8 cellular contexts compared by ENCODE assay signal in the genomic region with DNA sequence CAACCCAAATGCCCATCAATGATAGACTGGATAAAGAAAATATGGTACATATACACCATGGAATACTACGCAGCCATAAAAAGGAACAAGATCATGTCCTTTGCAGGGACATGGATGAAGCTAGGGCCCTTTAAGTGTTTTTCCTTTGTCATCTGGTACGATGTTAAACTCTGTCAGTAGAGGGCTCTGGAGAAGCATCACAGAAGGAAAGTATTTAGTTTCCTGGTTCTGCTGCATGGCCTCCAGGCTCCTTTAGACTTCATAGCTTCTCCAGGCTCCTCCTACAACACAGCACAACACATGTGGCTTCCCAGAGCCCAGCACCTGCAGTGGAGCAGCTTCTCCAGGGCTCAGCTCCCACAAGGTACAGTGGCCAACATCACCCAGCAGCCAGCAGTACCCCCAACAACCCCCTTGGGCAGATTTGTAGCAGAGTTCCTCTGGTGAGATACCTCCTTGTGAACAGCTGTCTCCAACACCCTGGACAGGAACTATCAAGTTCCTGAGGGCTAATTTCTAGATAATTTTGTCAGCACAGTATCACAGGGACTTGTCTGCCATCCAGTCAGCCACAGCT.
DNase-seq lines count a peak whose midpoint lies in the region; ATAC-seq, FAIRE-seq and TF ChIP-seq lines count a peak whose summit lies in the region.

No MANE protein-coding gene starts in this region.

- FAIRE-seq in keratinocyte (lab: Jason Lieb, UNC), result peak; percentile 46

- H3K4me3 ChIP-seq in SK-N-SH (ENCODE audit: low read depth in 2 of 2, low read length in 1 of 2) (no peak overlapping the region), keratinocyte (ENCODE audit: control insufficient read depth in 2 of 3, extremely low read depth in 1 of 3, insufficient read depth in 2 of 3, low read depth in 1 of 3, low read length in 3 of 3) (no peak overlapping the region), suprapubic skin (no peak overlapping the region)

- H3K4me3 Mint-ChIP-seq in activated T-helper 2 cell treated with anti-CD3 and anti-CD28 coated beads, Interferon-gamma antibody, Interleukin-2, Interleukin-4, amounts not matched to agents 10 μg/mL and 5 μg/mL and 100 μg/mL, durations not matched to agents 14 hours and 24 hours and 36 hours (ENCODE audit: low read depth), result no peak overlapping the region

- intact Hi-C loops in activated T-helper 2 cell treated with anti-CD3 and anti-CD28 coated beads, Interferon-gamma antibody, Interleukin-2, Interleukin-4, amounts not matched to agents 10 μg/mL and 5 μg/mL and 100 μg/mL, durations not matched to agents 14 hours and 24 hours and 36 hours (cut with micrococcal nuclease), result loop anchor here (2.0 to 10.0 kb wide), 2 partner anchors 80 to 152 kb away; no protein-coding TSS in a partner anchor

- H3K4me1 Mint-ChIP-seq in activated T-helper 2 cell treated with anti-CD3 and anti-CD28 coated beads, Interferon-gamma antibody, Interleukin-2, Interleukin-4, amounts not matched to agents 10 μg/mL and 5 μg/mL and 100 μg/mL, durations not matched to agents 14 hours and 24 hours and 36 hours (ENCODE audit: low read depth), result no peaks in the 10 kb centered on the region

- no peaks in the 10 kb centered on the region for H3K36me3 Mint-ChIP-seq in activated T-helper 2 cell treated with anti-CD3 and anti-CD28 coated beads, Interferon-gamma antibody, Interleukin-2, Interleukin-4, amounts not matched to agents 10 μg/mL and 5 μg/mL and 100 μg/mL, durations not matched to agents 14 hours and 24 hours and 36 hours (ENCODE audit: low read depth)

- no peak overlapping the region for H2AFZ ChIP-seq in SK-N-SH (ENCODE audit: low read depth)
- H2AFZ ChIP-seq in keratinocyte (ENCODE audit: control insufficient read depth, low read length), result no peak overlapping the region

- H3K27me3 ChIP-seq in SK-N-SH (ENCODE audit: insufficient read depth) (no peaks in the 10 kb centered on the region), keratinocyte (ENCODE audit: control insufficient read depth, extremely low read depth, insufficient read depth, low read length) (peaks cover 5% of the 10 kb centered on the region), suprapubic skin (no peaks in the 10 kb centered on the region)

- POLR2A ChIA-PET in SK-N-SH (lab: Yijun Ruan, JAX), result no interaction called here

- H3K4me2 ChIP-seq in SK-N-SH, result no peak overlapping the region
- no peak overlapping the region for H3K4me2 ChIP-seq in keratinocyte (ENCODE audit: control insufficient read depth, extremely low read depth, insufficient read depth, low read depth, low read length)

- TF ChIP-seq RAD21 in SK-N-SH (IDR thresholded peaks at IDR 0.05; ENCODE audit: low read length), result peak; percentile 32

- dilution Hi-C loops in keratinocyte (cut with MboI; ENCODE audit: extremely low pct_ligation_motif_present, low sequenced_read_pairs), result loop anchor here (10.0 kb wide), 1 partner anchor 82 kb away; no protein-coding TSS in a partner anchor

- DNase-seq in GM13977 (ENCODE audit: low spot score), result peak; percentile 22
- no peak for DNase-seq in SK-N-SH
- DNase-seq in keratinocyte (ENCODE audit: low read depth, low spot score), result no peak
- DNase-seq in activated CD8-positive, alpha-beta memory T cell treated with anti-CD3 and anti-CD28 coated beads, Interleukin-2, amount 50 U/mL, for 4 hours, result no peak
- no peak for DNase-seq in suprapubic skin (ENCODE audit: low spot score in 2 of 2)
- DNase-seq in activated CD4-positive, CD25-positive, alpha-beta regulatory T cell (lab: John Stamatoyannopoulos, UW), result no peak
- DNase-seq in activated T-helper 2 cell treated with anti-CD3 and anti-CD28 coated beads, Interferon-gamma antibody, Interleukin-2, Interleukin-4, amounts not matched to agents 10 μg/mL and 5 μg/mL and 100 μg/mL, durations not matched to agents 14 hours and 24 hours and 36 hours (ENCODE audit: low spot score), result no peak

- H3K36me3 ChIP-seq in SK-N-SH (replicated peaks in 1 of 2; ENCODE audit: control insufficient read depth in 1 of 2, insufficient read depth in 2 of 2, low read length in 1 of 2) (no peaks in the 10 kb centered on the region), keratinocyte (ENCODE audit: control insufficient read depth in 2 of 2, extremely low read depth in 1 of 2, insufficient read depth in 2 of 2, low read length in 2 of 2) (no peaks in the 10 kb centered on the region), suprapubic skin (no peaks in the 10 kb centered on the region)

- CTCF ChIA-PET in SK-N-SH (lab: Yijun Ruan, JAX), result interaction anchor here (1.1 to 1.5 kb wide), 2 partner anchors 63 to 79 kb away, joined by 4 to 5 read pairs; no protein-coding TSS in a partner anchor

- no peaks in the 10 kb centered on the region for H3K9me1 ChIP-seq in keratinocyte (ENCODE audit: control insufficient read depth, extremely low read depth, insufficient read depth, low read length)

- H3K9me3 ChIP-seq in SK-N-SH, result no peaks in the 10 kb centered on the region
- H3K9me3 ChIP-seq in keratinocyte (ENCODE audit: control insufficient read depth, low read depth, low read length), result no peaks in the 10 kb centered on the region
- no peaks in the 10 kb centered on the region for H3K9me3 ChIP-seq in suprapubic skin

- H3K79me2 ChIP-seq in SK-N-SH (ENCODE audit: insufficient read depth) (no peaks in the 10 kb centered on the region), keratinocyte (ENCODE audit: control insufficient read depth, insufficient read depth, low read length) (no peaks in the 10 kb centered on the region)

- in situ Hi-C loops in GM13977 (cut with MboI; ENCODE audit: low pct_unique_long_range_greater_than_20kb, low sequenced_read_pairs, unreplicated experiment), result no loop called here

- no peak for TF ChIP-seq POLR2A in suprapubic skin (IDR thresholded peaks at IDR 0.05)

- TF ChIP-seq CTCF in GM13977 (IDR thresholded peaks at IDR 0.05; ENCODE audit: extremely low read depth, insufficient read depth, missing control alignments), result peak; percentile 41
- TF ChIP-seq CTCF in SK-N-SH (IDR thresholded peaks at IDR 0.05), result peak; percentile 35
- TF ChIP-seq CTCF in keratinocyte (optimal IDR thresholded peaks at IDR 0.05 in 1 of 3, IDR thresholded peaks at IDR 0.05 in 1 of 3, conservative IDR thresholded peaks at IDR 0.05 in 1 of 3; ENCODE audit: extremely low read depth in 1 of 3, insufficient read depth in 2 of 3, low read length in 3 of 3), result peak; percentile 28 to 44 (median 42)
- no peak for TF ChIP-seq CTCF in suprapubic skin (IDR thresholded peaks at IDR 0.05)

- H3K27ac Mint-ChIP-seq in activated T-helper 2 cell treated with anti-CD3 and anti-CD28 coated beads, Interferon-gamma antibody, Interleukin-2, Interleukin-4, amounts not matched to agents 10 μg/mL and 5 μg/mL and 100 μg/mL, durations not matched to agents 14 hours and 24 hours and 36 hours, result no peak overlapping the region

- H3K9me2 ChIP-seq in SK-N-SH, result no peaks in the 10 kb centered on the region

- ATAC-seq in HG02885 (IDR thresholded peaks at IDR 0.05; ENCODE audit: poor library complexity, unreplicated experiment), result peak; percentile 83

- H4K20me1 ChIP-seq in SK-N-SH (ENCODE audit: insufficient read depth), result no peaks in the 10 kb centered on the region
- no peaks in the 10 kb centered on the region for H4K20me1 ChIP-seq in keratinocyte (ENCODE audit: control insufficient read depth, extremely low read depth, insufficient read depth, low read length)

- peaks cover 4% of the 10 kb centered on the region for H3K27me3 Mint-ChIP-seq in activated T-helper 2 cell treated with anti-CD3 and anti-CD28 coated beads, Interferon-gamma antibody, Interleukin-2, Interleukin-4, amounts not matched to agents 10 μg/mL and 5 μg/mL and 100 μg/mL, durations not matched to agents 14 hours and 24 hours and 36 hours (ENCODE audit: low read depth)

- H3F3A ChIP-seq in SK-N-SH (replicated peaks; ENCODE audit: insufficient read depth), result no peaks in the 10 kb centered on the region

- H3K27ac ChIP-seq in SK-N-SH (ENCODE audit: low read depth in 2 of 2, low read length in 1 of 2) (no peak overlapping the region), keratinocyte (ENCODE audit: control insufficient read depth, insufficient read depth, low read length) (no peak overlapping the region), suprapubic skin (no peak overlapping the region)

- peaks cover 0 to 6% of the 10 kb centered on the region in 2 experiments; a peak in 1 of 4 replicates for H3K4me1 ChIP-seq in SK-N-SH (ENCODE audit: control insufficient read depth in 1 of 2, insufficient read depth in 2 of 2, low read depth in 1 of 2, low read length in 1 of 2)
- no peaks in the 10 kb centered on the region for H3K4me1 ChIP-seq in keratinocyte (ENCODE audit: control insufficient read depth, extremely low read depth, insufficient read depth, low read length)
- peaks cover 2% of the 10 kb centered on the region for H3K4me1 ChIP-seq in suprapubic skin

- no peak for TF ChIP-seq EP300 in SK-N-SH (IDR thresholded peaks at IDR 0.05; ENCODE audit: borderline replicate concordance in 1 of 2, low read depth in 1 of 2, low read length in 1 of 2)
- TF ChIP-seq EP300 in suprapubic skin (IDR thresholded peaks at IDR 0.05), result no peak

- H3K9ac ChIP-seq in SK-N-SH (no peak overlapping the region), keratinocyte (ENCODE audit: control insufficient read depth, extremely low read depth, insufficient read depth, low read length) (no peak overlapping the region)

- 65% methylated on average over 2 of the region's 2 CpGs for WGBS in SK-N-SH (ENCODE audit: low lambda C conversion rate)
- WGBS in suprapubic skin, result 65% methylated on average over 2 of the region's 2 CpGs

- no peaks in the 10 kb centered on the region for H3K9me3 Mint-ChIP-seq in activated T-helper 2 cell treated with anti-CD3 and anti-CD28 coated beads, Interferon-gamma antibody, Interleukin-2, Interleukin-4, amounts not matched to agents 10 μg/mL and 5 μg/mL and 100 μg/mL, durations not matched to agents 14 hours and 24 hours and 36 hours

TF ChIP-seq in SK-N-SH, 30 proteins besides CTCF, POLR2A, EP300 and RAD21 (continues in another document):
- TF ChIP-seq TAF1 (IDR thresholded peaks at IDR 0.05; ENCODE audit: borderline replicate concordance, low read depth, low read length), result no peak
- no peak for TF ChIP-seq ELF1 (IDR thresholded peaks at IDR 0.05)

Comparison
In these comparisons a context has a peak if more than half of its experiments do, and no peak if none do; other contexts are left out.
1. CTCF ChIP-seq: peak in GM13977 (single experiment), SK-N-SH (single experiment) and keratinocyte (3 of 3); none in suprapubic skin (0 of 2).